10 cellular contexts compared by ENCODE assay signal in genomic region chr11:121557348-121557747, GRCh38.
A peak's percentile ranks its signal among the peaks of the same experiment; 100 is the strongest.
DNase-seq lines count a peak whose midpoint lies in the region; ATAC-seq and TF ChIP-seq lines count a peak whose summit lies in the region.
"Had no signal": no experiment of that assay in that cellular context is flagged by ENCODE, and none has a peak within 500 bp of the region (broad histone marks: within the 10 kb centered on the region; RNA-seq: fewer than 3 reads in every experiment).

No MANE protein-coding gene starts in this region.

- in situ Hi-C loops in GM13977 (cut with MboI; ENCODE audit: low pct_unique_long_range_greater_than_20kb, low sequenced_read_pairs, unreplicated experiment): no loop called here
- in situ Hi-C loops in astrocyte of the cerebellum (cut with HindIII; ENCODE audit: low sequenced_read_pairs): no loop called here
- in situ Hi-C loops in brain microvascular endothelial cell (cut with HindIII; ENCODE audit: low pct_ligation_motif_present, low sequenced_read_pairs): no loop called here

- H3K36me3 ChIP-seq in brain microvascular endothelial cell (replicated peaks): no peaks in the 10 kb centered on the region

- no peaks in the 10 kb centered on the region for H3K27me3 ChIP-seq in brain microvascular endothelial cell (replicated peaks)

- TF ChIP-seq CTCF in GM13977 (IDR thresholded peaks at IDR 0.05; ENCODE audit: extremely low read depth, insufficient read depth, missing control alignments): no peak
- TF ChIP-seq CTCF in astrocyte of the cerebellum (IDR thresholded peaks at IDR 0.05; ENCODE audit: low read depth, low read length, missing control alignments): no peak
- TF ChIP-seq CTCF in brain microvascular endothelial cell (IDR thresholded peaks at IDR 0.05; ENCODE audit: low read depth, low read length, missing control alignments): no peak

- H3K27ac ChIP-seq in caudate nucleus (ENCODE audit: low read depth, low read length) (no peak overlapping the region), brain microvascular endothelial cell (no peak overlapping the region)

- ATAC-seq in GM21367 (IDR thresholded peaks at IDR 0.05; ENCODE audit: unreplicated experiment) (peak; percentile 66), HG03354 (IDR thresholded peaks at IDR 0.05; ENCODE audit: poor library complexity, severe bottlenecking, unreplicated experiment) (peak; percentile 98)

- DNase-seq in GM13977 (ENCODE audit: low spot score): peak; percentile 51
- DNase-seq in astrocyte of the cerebellum (ENCODE audit: low read depth): peak; percentile 74
- no peak for DNase-seq in AG08396 (ENCODE audit: low spot score)
- no peak for DNase-seq in caudate nucleus (lab: John Stamatoyannopoulos, UW)
- DNase-seq in midbrain (lab: John Stamatoyannopoulos, UW): no peak
- no peak for DNase-seq in brain microvascular endothelial cell
- DNase-seq: NCI-H2029 treated with DMSO at 0.1 percent for 48 hours, T-helper 9 cell had no signal

- no peak overlapping the region for H3K4me3 ChIP-seq in astrocyte of the cerebellum (ENCODE audit: low read depth, low read length)
- H3K4me3 ChIP-seq in brain microvascular endothelial cell (ENCODE audit: low read depth, low read length): no peak overlapping the region

Comparison
In these comparisons a context has a peak if more than half of its experiments do, and no peak if none do; other contexts are left out.
1. DNase-seq: peak in GM13977 (single experiment) and astrocyte of the cerebellum (single experiment); none in AG08396 (single experiment), caudate nucleus (0 of 61), midbrain (single experiment) and brain microvascular endothelial cell (single experiment).